In genomic region chr4:142297313-142297712, GRCh38 we compare ENCODE assay signal across 31 cellular contexts.
"Had no signal": no experiment of that assay in that cellular context is flagged by ENCODE, and none has a peak within 500 bp of the region (broad histone marks: within the 10 kb centered on the region; RNA-seq: fewer than 3 reads in every experiment).

No MANE protein-coding gene starts in this region.

- H3K36me3 ChIP-seq: left lung, lower lobe of right lung, pancreas, prostate gland, suprapubic skin, thoracic aorta, tibial artery, upper lobe of right lung had no signal

- H3K27me3 Mint-ChIP-seq: naive B cell; stimulated activated naive CD8-positive, alpha-beta T cell treated with anti-CD3 and anti-CD28 coated beads, Interleukin-15, Interleukin-2, amounts not matched to agents 100 ng/mL and 50 ng/mL, for 24 hours had no signal

- ATAC-seq: left colon, left lung, lower lobe of right lung, natural killer cell, pancreas, right cardiac atrium, sciatic nerve, upper lobe of right lung had no signal

- H3K4me1 Mint-ChIP-seq: natural killer cell, nephron progenitor cell had no signal

- H3K9me3 ChIP-seq: left lung, lower lobe of right lung, pancreas, prostate gland, suprapubic skin, thoracic aorta, tibial artery, upper lobe of right lung had no signal

- H3K36me3 Mint-ChIP-seq: naive B cell, natural killer cell had no signal

- H2AFZ ChIP-seq: hepatocyte had no signal

- DNase-seq: kidney; left colon; left lung; lower lobe of right lung; mammary epithelial cell; mesenchymal stem cell; naive B cell; natural killer cell; nephron progenitor cell; nucleus accumbens; pancreas; posterior cingulate gyrus; retina; right cardiac atrium; stimulated activated CD4-positive, alpha-beta T cell treated with anti-CD3 and anti-CD28 coated beads, Interleukin-12 subunit alpha, Interleukin-12 subunit beta, amount 100 ng/mL, for 4 hours; stimulated activated CD4-positive, alpha-beta T cell treated with anti-CD3 and anti-CD28 coated beads, Interleukin-15, amount 100 ng/mL, for 24 hours; stimulated activated CD4-positive, alpha-beta T cell treated with anti-CD3 and anti-CD28 coated beads, Interleukin-2, amount 100 ng/mL, for 24 hours; stimulated activated CD4-positive, alpha-beta T cell treated with anti-CD3 and anti-CD28 coated beads, Interleukin-4, amount 100 ng/mL, for 1 hour; stimulated activated naive CD4-positive, alpha-beta T cell; tibial artery; trophoblast cell; upper lobe of right lung had no signal

- H3K27ac ChIP-seq: hepatocyte, left lung, lower lobe of right lung, pancreas, prostate gland, skin epidermis, suprapubic skin, thoracic aorta, tibial artery, upper lobe of right lung had no signal

- H3K27me3 ChIP-seq: hepatocyte, left lung, pancreas, suprapubic skin, tibial artery, upper lobe of right lung had no signal

- H3K4me3 Mint-ChIP-seq: mesothelial cell of epicardium; naive B cell; natural killer cell; nephron progenitor cell; stimulated activated naive CD8-positive, alpha-beta T cell treated with anti-CD3 and anti-CD28 coated beads, Interleukin-15, Interleukin-2, amounts not matched to agents 100 ng/mL and 50 ng/mL, for 24 hours had no signal

- H3K4me3 ChIP-seq: hepatocyte, left lung, lower lobe of right lung, pancreas, prostate gland, skin epidermis, suprapubic skin, thoracic aorta, tibial artery, upper lobe of right lung had no signal

- H3K27ac Mint-ChIP-seq: mesothelial cell of epicardium; naive B cell; natural killer cell; nephron progenitor cell; stimulated activated naive CD8-positive, alpha-beta T cell treated with anti-CD3 and anti-CD28 coated beads, Interleukin-15, Interleukin-2, amounts not matched to agents 100 ng/mL and 50 ng/mL, for 24 hours had no signal

- H3K4me2 ChIP-seq: hepatocyte had no signal

- FAIRE-seq: kidney, pancreas, urothelium cell line had no signal

- H3K4me1 ChIP-seq: left lung, lower lobe of right lung, prostate gland, suprapubic skin, upper lobe of right lung had no signal

- H3K79me2 ChIP-seq: hepatocyte had no signal
